ENCODE assay signal across 8 cellular contexts in genomic region chr6:122184260-122184934, GRCh38.
DNase-seq lines count a peak whose midpoint lies in the region; ATAC-seq and TF ChIP-seq lines count a peak whose summit lies in the region.

No MANE protein-coding gene starts in this region.

- no peak for ATAC-seq in HG02884 (IDR thresholded peaks at IDR 0.05; ENCODE audit: unreplicated experiment)
- ATAC-seq in HG03095 (IDR thresholded peaks at IDR 0.05; ENCODE audit: unreplicated experiment): no peak
- no peak for ATAC-seq in GM19467 (IDR thresholded peaks at IDR 0.05; ENCODE audit: unreplicated experiment)

- TF ChIP-seq CTCF in AG10803 (conservative IDR thresholded peaks at IDR 0.05; ENCODE audit: low read length): peak; percentile 66
- no peak for TF ChIP-seq CTCF in coronary artery (IDR thresholded peaks at IDR 0.05)

- H3K27ac ChIP-seq in coronary artery: no peak overlapping the region

- DNase-seq in AG10803 (ENCODE audit: low read depth) (peak; percentile 50), M059J (ENCODE audit: low read depth) (peak; percentile 7), coronary artery (ENCODE audit: low spot score) (no peak), myocyte (ENCODE audit: low read depth) (peak; percentile 36), RPMI8226 (no peak)

- H3K4me3 ChIP-seq in AG10803 (ENCODE audit: low read length) (peak overlapping the region; percentile 9; the same call in 1 of the 2 replicates), coronary artery (peak overlapping the region; percentile 51)

Comparison
In these comparisons a context has a peak if more than half of its experiments do, and no peak if none do; other contexts are left out.
1. DNase-seq: peak in AG10803 (single experiment), M059J (single experiment) and myocyte (single experiment); none in coronary artery (single experiment) and RPMI8226 (single experiment).